28 cellular contexts compared by ENCODE assay signal in genomic region chr6:143432588-143432987, GRCh38.
"Had no signal": no experiment of that assay in that cellular context is flagged by ENCODE, and none has a peak within 500 bp of the region (broad histone marks: within the 10 kb centered on the region; RNA-seq: fewer than 3 reads in every experiment).

No MANE protein-coding gene starts in this region.

- DNase-seq: natural killer cell; occipital lobe; ovary; posterior cingulate gyrus; psoas muscle; right cardiac atrium; spleen; stimulated activated CD4-positive, alpha-beta T cell treated with anti-CD3 and anti-CD28 coated beads, Interleukin-12 subunit alpha, Interleukin-12 subunit beta, amount 100 ng/mL, for 4 hours; stimulated activated CD4-positive, alpha-beta T cell treated with anti-CD3 and anti-CD28 coated beads, Interleukin-1b, Interleukin-23, amount 100 ng/mL, for 48 hours; stimulated activated CD4-positive, alpha-beta T cell treated with anti-CD3 and anti-CD28 coated beads, Interleukin-4, amount 100 ng/mL, for 1 hour; stimulated activated CD4-positive, alpha-beta T cell treated with anti-CD3 and anti-CD28 coated beads, Interleukin-4, amount 100 ng/mL, for 4 hours; stimulated activated CD8-positive, alpha-beta memory T cell treated with anti-CD3 and anti-CD28 coated beads, Interleukin-4, amount 100 ng/mL, for 48 hours; stimulated activated naive CD4-positive, alpha-beta T cell; stimulated activated naive CD8-positive, alpha-beta T cell treated with anti-CD3 and anti-CD28 coated beads, Interleukin-15, amount 100 ng/mL, for 72 hours; stimulated activated naive CD8-positive, alpha-beta T cell treated with anti-CD3 and anti-CD28 coated beads, Interleukin-15, Interleukin-2, amounts not matched to agents 100 U/mL and 50 U/mL, for 24 hours; substantia nigra; testis; tibial artery; transverse colon; upper lobe of right lung; uterus had no signal

- H3K4me3 ChIP-seq: neural progenitor cell, ovary, psoas muscle, skin epidermis, smooth muscle cell, spleen, suprapubic skin, testis, tibial artery, transverse colon, upper lobe of right lung, uterus had no signal

- H3K27me3 ChIP-seq: neural progenitor cell, spleen, suprapubic skin, testis, tibial artery, transverse colon, upper lobe of right lung, uterus had no signal

- H3K27ac ChIP-seq: neural progenitor cell, ovary, parathyroid adenoma, psoas muscle, skin epidermis, spleen, suprapubic skin, testis, tibial artery, transverse colon, upper lobe of right lung, uterus had no signal

- H3K4me1 ChIP-seq: neural progenitor cell, parathyroid adenoma, psoas muscle, spleen, suprapubic skin, testis, tibial artery, transverse colon, uterus had no signal

- H3K36me3 ChIP-seq: ovary, upper lobe of right lung, uterus had no signal

- H3K4me2 ChIP-seq: neural progenitor cell, smooth muscle cell had no signal

- H3K79me2 ChIP-seq: parathyroid adenoma had no signal

- H3K9me3 ChIP-seq: ovary, psoas muscle, spleen, suprapubic skin, testis, tibial artery, transverse colon, upper lobe of right lung, uterus had no signal

- H2AFZ ChIP-seq: neural progenitor cell, parathyroid adenoma had no signal

- H3K9ac ChIP-seq: neural progenitor cell, parathyroid adenoma had no signal

- ATAC-seq: natural killer cell; psoas muscle; right cardiac atrium; sciatic nerve; stimulated activated memory B cell treated with anti-CD40 and anti-IgM and Interleukin-4, amounts not matched to agents 10 μg/mL and 1 μg/mL and 100 μg/mL, for 72 hours; stimulated activated naive CD8-positive, alpha-beta T cell treated with anti-CD3 and anti-CD28 coated beads, Interleukin-15, amount 100 ng/mL, for 72 hours; stimulated activated naive CD8-positive, alpha-beta T cell treated with anti-CD3 and anti-CD28 coated beads, Interleukin-15, Interleukin-2, amounts not matched to agents 100 U/mL and 50 U/mL, for 24 hours; upper lobe of right lung had no signal
